17 cellular contexts compared by ENCODE assay signal in the genomic region with DNA sequence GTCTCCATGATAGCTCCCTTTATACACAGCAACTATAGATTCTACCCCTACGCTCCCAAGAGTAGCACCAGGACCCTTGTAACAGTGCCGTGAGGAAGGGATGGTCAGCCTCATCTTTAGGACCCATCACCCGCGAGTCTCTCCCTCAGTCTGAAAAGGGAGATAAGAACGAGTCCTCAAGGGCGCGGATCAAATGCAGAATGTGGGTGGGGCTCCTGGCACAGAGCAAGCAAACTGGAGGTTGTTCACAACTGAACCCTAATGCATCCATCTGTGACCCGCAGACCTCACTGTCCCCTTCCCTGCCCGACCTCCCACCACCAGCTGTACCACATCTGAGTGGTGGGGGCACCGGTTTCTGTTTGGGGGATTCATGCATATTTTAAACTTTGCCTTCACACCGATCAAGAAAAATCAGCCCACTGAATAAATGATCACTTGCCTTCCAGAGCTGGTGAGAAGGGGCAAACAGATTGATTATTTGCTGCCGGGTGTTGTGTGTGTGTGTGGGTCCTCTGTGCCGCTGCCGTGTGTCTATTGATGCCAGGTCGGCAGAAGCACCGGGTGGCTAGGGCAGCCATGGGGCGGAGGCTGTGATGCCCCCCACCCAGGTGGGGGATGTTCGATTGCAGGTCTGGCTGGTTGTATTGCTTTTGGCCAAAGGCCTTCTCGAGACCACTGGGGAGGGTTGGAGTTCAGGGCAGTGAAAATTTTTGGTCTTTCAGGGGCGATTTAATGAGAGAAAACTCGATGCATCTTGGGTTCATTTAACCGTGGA.
"Had no signal": no experiment of that assay in that cellular context is flagged by ENCODE, and none has a peak within 500 bp of the region (broad histone marks: within the 10 kb centered on the region; RNA-seq: fewer than 3 reads in every experiment).

No MANE protein-coding gene starts in this region.

- H3K9me3 ChIP-seq: psoas muscle, suprapubic skin had no signal

- H3K36me3 ChIP-seq: suprapubic skin had no signal

- H3K27ac ChIP-seq: psoas muscle, suprapubic skin, VCaP had no signal

- DNase-seq: activated CD4-positive, alpha-beta T cell treated with anti-CD3 and anti-CD28 coated beads for 48 hours; activated CD8-positive, alpha-beta memory T cell treated with anti-CD3 and anti-CD28 coated beads for 24 hours; amniotic stem cell; dermis blood vessel endothelial cell; hippocampal formation; kidney glomerular epithelial cell; naive thymus-derived CD4-positive, alpha-beta T cell; occipital lobe; psoas muscle; stimulated activated CD4-positive, alpha-beta T cell treated with anti-CD3 and anti-CD28 coated beads, Interleukin-2, amount 100 ng/mL, for 48 hours; stimulated activated naive CD4-positive, alpha-beta T cell treated with Interleukin-2 at 50 U/mL for 16 hours had no signal

- H3K4me3 ChIP-seq: lung, psoas muscle, suprapubic skin had no signal

- H3K36me3 Mint-ChIP-seq: activated naive CD4-positive, alpha-beta T cell treated with anti-CD3 and anti-CD28 coated beads, Interleukin-2, amount 50 U/mL, for 72 hours; brain had no signal

- ATAC-seq: activated naive CD4-positive, alpha-beta T cell treated with anti-CD3 and anti-CD28 coated beads, Interleukin-2, amount 50 U/mL, for 72 hours; activated T-helper 17 cell treated with anti-CD3 and anti-CD28 coated beads, Interleukin-2, amount 50 U/mL, for 72 hours; psoas muscle had no signal

- H3K27ac Mint-ChIP-seq: activated naive CD4-positive, alpha-beta T cell treated with anti-CD3 and anti-CD28 coated beads, Interleukin-2, amount 50 U/mL, for 72 hours; activated T-helper 17 cell treated with anti-CD3 and anti-CD28 coated beads, Interleukin-2, amount 50 U/mL, for 72 hours; naive thymus-derived CD4-positive, alpha-beta T cell had no signal

- H3K4me3 Mint-ChIP-seq: activated T-helper 17 cell treated with anti-CD3 and anti-CD28 coated beads, Interleukin-2, amount 50 U/mL, for 72 hours; brain; naive thymus-derived CD4-positive, alpha-beta T cell had no signal

- H3K4me1 ChIP-seq: psoas muscle had no signal
